1 cellular context compared by ENCODE assay signal in the genomic region with DNA sequence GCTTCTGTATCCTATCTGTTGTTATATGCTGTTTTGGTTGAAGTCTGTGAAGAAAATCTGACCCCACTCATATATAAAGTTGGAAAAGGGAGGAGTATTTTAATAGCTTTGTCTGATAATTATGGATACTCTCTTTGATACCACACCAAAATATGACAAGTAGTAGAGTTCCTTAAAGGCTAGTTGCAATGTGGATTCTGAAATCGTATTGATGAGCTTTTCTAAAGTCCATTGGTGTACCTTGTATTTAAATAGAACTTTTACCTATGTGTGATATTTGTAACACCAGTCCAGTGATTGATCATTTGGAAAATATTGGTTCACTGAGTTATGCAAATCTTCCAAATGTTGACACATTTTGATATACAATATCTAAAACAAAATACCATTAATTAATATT.
TF ChIP-seq lines count a peak whose summit lies in the region.

No MANE protein-coding gene starts in this region.

TF ChIP-seq in GM23338, 12 proteins besides CTCF, POLR2A, EP300 and RAD21 (continued from another document):
- TF ChIP-seq ZNF462 (CRISPR knock-in tag; IDR thresholded peaks at IDR 0.05), result no peak
- TF ChIP-seq, protein P1, sequence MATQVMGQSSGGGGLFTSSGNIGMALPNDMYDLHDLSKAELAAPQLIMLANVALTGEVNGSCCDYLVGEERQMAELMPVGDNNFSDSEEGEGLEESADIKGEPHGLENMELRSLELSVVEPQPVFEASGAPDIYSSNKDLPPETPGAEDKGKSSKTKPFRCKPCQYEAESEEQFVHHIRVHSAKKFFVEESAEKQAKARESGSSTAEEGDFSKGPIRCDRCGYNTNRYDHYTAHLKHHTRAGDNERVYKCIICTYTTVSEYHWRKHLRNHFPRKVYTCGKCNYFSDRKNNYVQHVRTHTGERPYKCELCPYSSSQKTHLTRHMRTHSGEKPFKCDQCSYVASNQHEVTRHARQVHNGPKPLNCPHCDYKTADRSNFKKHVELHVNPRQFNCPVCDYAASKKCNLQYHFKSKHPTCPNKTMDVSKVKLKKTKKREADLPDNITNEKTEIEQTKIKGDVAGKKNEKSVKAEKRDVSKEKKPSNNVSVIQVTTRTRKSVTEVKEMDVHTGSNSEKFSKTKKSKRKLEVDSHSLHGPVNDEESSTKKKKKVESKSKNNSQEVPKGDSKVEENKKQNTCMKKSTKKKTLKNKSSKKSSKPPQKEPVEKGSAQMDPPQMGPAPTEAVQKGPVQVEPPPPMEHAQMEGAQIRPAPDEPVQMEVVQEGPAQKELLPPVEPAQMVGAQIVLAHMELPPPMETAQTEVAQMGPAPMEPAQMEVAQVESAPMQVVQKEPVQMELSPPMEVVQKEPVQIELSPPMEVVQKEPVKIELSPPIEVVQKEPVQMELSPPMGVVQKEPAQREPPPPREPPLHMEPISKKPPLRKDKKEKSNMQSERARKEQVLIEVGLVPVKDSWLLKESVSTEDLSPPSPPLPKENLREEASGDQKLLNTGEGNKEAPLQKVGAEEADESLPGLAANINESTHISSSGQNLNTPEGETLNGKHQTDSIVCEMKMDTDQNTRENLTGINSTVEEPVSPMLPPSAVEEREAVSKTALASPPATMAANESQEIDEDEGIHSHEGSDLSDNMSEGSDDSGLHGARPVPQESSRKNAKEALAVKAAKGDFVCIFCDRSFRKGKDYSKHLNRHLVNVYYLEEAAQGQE (IDR thresholded peaks at IDR 0.05; ENCODE audit: unreplicated experiment), result no peak
- TF ChIP-seq EZH2phosphoT487 (IDR thresholded peaks at IDR 0.05; ENCODE audit: unreplicated experiment), result no peak
- no peak for TF ChIP-seq NANOG (IDR thresholded peaks at IDR 0.05; ENCODE audit: borderline replicate concordance)
- no peak for TF ChIP-seq ZNF114 (CRISPR knock-in tag; IDR thresholded peaks at IDR 0.05)
- TF ChIP-seq CREB1 (CRISPR knock-in tag; IDR thresholded peaks at IDR 0.05; ENCODE audit: low read depth), result no peak
- TF ChIP-seq POLR2AphosphoS5 (IDR thresholded peaks at IDR 0.05; ENCODE audit: low read depth), result no peak
